Comparison of ENCODE assay signal across 11 cellular contexts in the genomic region with DNA sequence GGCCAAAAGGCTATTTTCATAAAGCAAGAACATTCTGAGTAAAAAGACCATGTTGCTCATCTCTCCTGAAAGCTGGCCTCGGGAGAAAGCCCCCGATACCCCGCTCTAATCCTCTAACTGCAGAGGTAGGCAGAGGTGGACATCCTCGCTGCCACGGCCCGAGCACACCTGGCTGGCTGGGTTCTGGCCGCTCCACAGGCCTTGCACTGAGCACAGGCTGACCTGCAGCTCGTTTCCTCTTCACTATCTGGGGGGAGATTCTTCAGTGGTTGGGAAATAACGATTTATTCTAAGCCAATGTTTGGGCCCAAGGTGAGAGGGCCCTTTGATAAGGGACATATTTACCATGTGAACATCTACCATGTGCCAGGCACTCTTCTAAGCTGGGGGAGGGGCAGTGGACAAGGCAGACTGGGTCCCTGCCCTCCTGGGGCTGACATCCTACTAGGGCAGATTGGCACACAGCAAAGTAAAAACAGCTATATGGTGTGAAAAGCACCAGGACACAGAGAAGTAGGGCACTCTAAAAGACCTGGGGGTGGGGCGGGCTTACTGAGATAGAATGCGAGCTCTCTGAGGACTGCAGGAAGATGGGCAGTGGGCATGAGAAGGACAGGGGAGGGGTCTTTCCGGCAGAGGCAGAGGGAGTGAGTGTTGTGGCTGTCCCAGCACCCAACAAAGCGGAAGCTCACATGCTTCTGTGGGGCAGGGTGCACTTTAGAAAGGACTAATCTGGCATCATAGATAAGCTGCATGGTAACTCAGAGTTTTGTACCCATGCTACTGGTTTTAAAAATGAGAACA.
A peak's percentile ranks its signal among the peaks of the same experiment; 100 is the strongest.
DNase-seq lines count a peak whose midpoint lies in the region; ATAC-seq, FAIRE-seq and TF ChIP-seq lines count a peak whose summit lies in the region.
"Had no signal": no experiment of that assay in that cellular context is flagged by ENCODE, and none has a peak within 500 bp of the region (broad histone marks: within the 10 kb centered on the region; RNA-seq: fewer than 3 reads in every experiment).

No MANE protein-coding gene starts in this region.

- H3K4me3 ChIP-seq in adrenal gland (no peak overlapping the region), mesenchymal stem cell (ENCODE audit: insufficient read depth in 1 of 2, low read depth in 1 of 2, low read length in 2 of 2) (no peak overlapping the region), upper lobe of right lung (no peak overlapping the region)

- TF ChIP-seq POLR2A in adrenal gland (IDR thresholded peaks at IDR 0.05), result no peak

- H2AK5ac ChIP-seq in mesenchymal stem cell (ENCODE audit: low read length, severe bottlenecking), result no peak overlapping the region

- no peak for TF ChIP-seq CTCF in adrenal gland (IDR thresholded peaks at IDR 0.05)
- TF ChIP-seq CTCF in upper lobe of right lung (IDR thresholded peaks at IDR 0.05), result no peak

- no peaks in the 10 kb centered on the region for H3K9me3 ChIP-seq in adrenal gland (replicated peaks in 1 of 3)
- H3K9me3 ChIP-seq in mesenchymal stem cell (ENCODE audit: control insufficient read depth, low read length), result no peaks in the 10 kb centered on the region
- no peaks in the 10 kb centered on the region for H3K9me3 ChIP-seq in upper lobe of right lung

- no peak overlapping the region for H3K18ac ChIP-seq in mesenchymal stem cell (ENCODE audit: low read depth in 1 of 2, low read length in 2 of 2)

- H3K36me3 ChIP-seq in adrenal gland (replicated peaks in 1 of 2) (no peaks in the 10 kb centered on the region), mesenchymal stem cell (ENCODE audit: control insufficient read depth in 1 of 2, insufficient read depth in 2 of 2, low read depth in 1 of 2, low read length in 2 of 2) (no peaks in the 10 kb centered on the region), upper lobe of right lung (no peaks in the 10 kb centered on the region)

- H3K27me3 ChIP-seq in adrenal gland (no peaks in the 10 kb centered on the region), mesenchymal stem cell (ENCODE audit: control insufficient read depth in 1 of 2, insufficient read depth in 1 of 2, low read length in 2 of 2) (no peaks in the 10 kb centered on the region), upper lobe of right lung (no peaks in the 10 kb centered on the region)
- H3K27me3 ChIP-seq: foreskin keratinocyte had no signal

- no peak overlapping the region for H3K4me2 ChIP-seq in mesenchymal stem cell (ENCODE audit: low read length, poor library complexity, severe bottlenecking)

- no peak overlapping the region for H3K23ac ChIP-seq in mesenchymal stem cell (ENCODE audit: low read length in 2 of 2)

- 65 to 74% (median 67%) methylated on average over 13 of the region's 13 CpGs for WGBS in adrenal gland, 4 donors
- 92% methylated on average over 13 of the region's 13 CpGs for WGBS in mesenchymal stem cell

- FAIRE-seq in frontal cortex (lab: Jason Lieb, UNC), result no peak

- DNase-seq in Right ventricle myocardium inferior (ENCODE audit: missing footprints) (no peak), cardiac septum (ENCODE audit: low spot score) (no peak), adrenal gland (peak in 1 of 7 donors; percentile 20), mesenchymal stem cell (no peak), upper lobe of right lung (peak; percentile 62), frontal cortex (ENCODE audit: low spot score in 2 of 2) (no peak)
- DNase-seq in central memory CD4-positive, alpha-beta T cell, result no peak
- DNase-seq: activated CD4-positive, alpha-beta T cell treated with anti-CD3 and anti-CD28 coated beads, Interleukin-2, amount 50 U/mL, for 1 hour; NCI-H1048 had no signal

- no peak overlapping the region for H2BK5ac ChIP-seq in mesenchymal stem cell (ENCODE audit: low read depth, low read length, poor library complexity, severe bottlenecking)

- peak overlapping the region; percentile 57 for H4K8ac ChIP-seq in mesenchymal stem cell (ENCODE audit: low read length)

- intact Hi-C loops in Right ventricle myocardium inferior (cut with DNase I), result no loop called here
- intact Hi-C loops in cardiac septum (cut with DNase I), result no loop called here
- intact Hi-C loops in adrenal gland (cut with DNase I), result no loop called here
- intact Hi-C loops in upper lobe of right lung (cut with DNase I), result no loop called here

- no peak overlapping the region for H2AFZ ChIP-seq in mesenchymal stem cell (ENCODE audit: low read depth, low read length)

- H3K79me1 ChIP-seq in mesenchymal stem cell (replicated peaks; ENCODE audit: low read length, poor library complexity, severe bottlenecking), result peaks cover 29% of the 10 kb centered on the region

- H2BK12ac ChIP-seq in mesenchymal stem cell (ENCODE audit: low read length in 2 of 2), result no peak overlapping the region

- H2BK15ac ChIP-seq in mesenchymal stem cell (ENCODE audit: low read depth, poor library complexity, severe bottlenecking), result peak overlapping the region; percentile 75

- H3K4me1 ChIP-seq in adrenal gland (replicated peaks in 1 of 2), result peaks cover 24 to 67% of the 10 kb centered on the region in 2 donors
- peaks cover 20% of the 10 kb centered on the region for H3K4me1 ChIP-seq in mesenchymal stem cell (ENCODE audit: control insufficient read depth, insufficient read depth, low read depth, low read length)
- peaks cover 60% of the 10 kb centered on the region for H3K4me1 ChIP-seq in upper lobe of right lung

- no peak overlapping the region for H4K91ac ChIP-seq in mesenchymal stem cell (ENCODE audit: low read length)

- peak overlapping the region in 1 of 2 experiments; percentile 4 for H3K14ac ChIP-seq in mesenchymal stem cell (ENCODE audit: low read length in 2 of 2)

- H3K4ac ChIP-seq in mesenchymal stem cell (ENCODE audit: low read depth in 1 of 2, low read length in 2 of 2), result no peak overlapping the region

- H3K27ac ChIP-seq in adrenal gland (peak overlapping the region in 4 of 5 donors; percentile 11 to 57 (median 42)), mesenchymal stem cell (ENCODE audit: low read length, poor library complexity, severe bottlenecking) (no peak overlapping the region), upper lobe of right lung (peak overlapping the region; percentile 47)
- H3K27ac ChIP-seq: foreskin keratinocyte had no signal

- ATAC-seq in Right ventricle myocardium inferior, result peak; percentile 17
- ATAC-seq in upper lobe of right lung, result peak; percentile 63
- no peak for ATAC-seq in GM21529 (IDR thresholded peaks at IDR 0.05; ENCODE audit: unreplicated experiment)

- peak overlapping the region; percentile 3 for H3K9ac ChIP-seq in mesenchymal stem cell (ENCODE audit: low read length)

- H2BK120ac ChIP-seq in mesenchymal stem cell (ENCODE audit: low read depth, low read length), result peak overlapping the region; percentile 15
